ENCODE assay signal across 2 cellular contexts in the genomic region with DNA sequence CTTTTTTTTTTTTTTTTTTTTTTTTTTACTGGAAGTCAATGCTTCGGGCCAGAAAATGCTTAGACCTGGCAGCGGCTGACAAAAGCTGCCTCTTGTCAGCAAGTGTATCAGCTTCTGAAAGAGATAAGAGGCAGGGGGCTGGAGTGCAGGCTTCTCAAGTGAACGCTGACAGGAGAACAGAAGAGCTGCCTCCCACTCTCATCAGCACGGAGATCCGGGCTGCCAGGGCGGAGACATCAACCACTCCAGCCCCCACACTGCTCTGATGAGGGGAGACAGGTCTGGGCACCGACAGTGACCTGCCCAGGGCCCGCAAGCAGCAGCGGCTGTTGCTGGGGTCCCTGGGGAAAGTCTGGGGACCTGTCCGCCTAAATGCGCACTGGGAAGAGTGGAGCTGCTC.
TF ChIP-seq lines count a peak whose summit lies in the region.

No MANE protein-coding gene starts in this region.

TF ChIP-seq in SK-N-SH, 30 proteins besides CTCF, POLR2A, EP300 and RAD21:
- TF ChIP-seq GATA2 (CRISPR knock-in tag; IDR thresholded peaks at IDR 0.05): 0 out of 2 replicates have a peak, but pooled peaks have one; percentile 10
- no peak for TF ChIP-seq MEF2A (IDR thresholded peaks at IDR 0.05; ENCODE audit: borderline replicate concordance, low read depth)

TF ChIP-seq in SK-N-SH treated with all-trans-retinoic acid at 6 μM for 48 hours, 23 proteins besides CTCF, POLR2A, EP300 and RAD21:
- TF ChIP-seq RARB (CRISPR knock-in tag; IDR thresholded peaks at IDR 0.05): no peak
- TF ChIP-seq GLIS3 (CRISPR knock-in tag; IDR thresholded peaks at IDR 0.05): no peak
- no peak for TF ChIP-seq PPARA (CRISPR knock-in tag; IDR thresholded peaks at IDR 0.05; ENCODE audit: borderline replicate concordance)
- TF ChIP-seq ZFP30 (CRISPR knock-in tag; IDR thresholded peaks at IDR 0.05): no peak
- TF ChIP-seq BACH2 (CRISPR knock-in tag; IDR thresholded peaks at IDR 0.05; ENCODE audit: borderline replicate concordance): no peak
- TF ChIP-seq, protein P1, sequence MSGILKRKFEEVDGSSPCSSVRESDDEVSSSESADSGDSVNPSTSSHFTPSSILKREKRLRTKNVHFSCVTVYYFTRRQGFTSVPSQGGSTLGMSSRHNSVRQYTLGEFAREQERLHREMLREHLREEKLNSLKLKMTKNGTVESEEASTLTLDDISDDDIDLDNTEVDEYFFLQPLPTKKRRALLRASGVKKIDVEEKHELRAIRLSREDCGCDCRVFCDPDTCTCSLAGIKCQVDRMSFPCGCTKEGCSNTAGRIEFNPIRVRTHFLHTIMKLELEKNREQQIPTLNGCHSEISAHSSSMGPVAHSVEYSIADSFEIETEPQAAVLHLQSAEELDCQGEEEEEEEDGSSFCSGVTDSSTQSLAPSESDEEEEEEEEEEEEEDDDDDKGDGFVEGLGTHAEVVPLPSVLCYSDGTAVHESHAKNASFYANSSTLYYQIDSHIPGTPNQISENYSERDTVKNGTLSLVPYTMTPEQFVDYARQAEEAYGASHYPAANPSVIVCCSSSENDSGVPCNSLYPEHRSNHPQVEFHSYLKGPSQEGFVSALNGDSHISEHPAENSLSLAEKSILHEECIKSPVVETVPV (CRISPR knock-in tag; IDR thresholded peaks at IDR 0.05): no peak
- TF ChIP-seq CREB5 (CRISPR knock-in tag; IDR thresholded peaks at IDR 0.05; ENCODE audit: low read depth): no peak
- no peak for TF ChIP-seq TCF4 (CRISPR knock-in tag; IDR thresholded peaks at IDR 0.05; ENCODE audit: borderline replicate concordance)
- TF ChIP-seq, protein P2, sequence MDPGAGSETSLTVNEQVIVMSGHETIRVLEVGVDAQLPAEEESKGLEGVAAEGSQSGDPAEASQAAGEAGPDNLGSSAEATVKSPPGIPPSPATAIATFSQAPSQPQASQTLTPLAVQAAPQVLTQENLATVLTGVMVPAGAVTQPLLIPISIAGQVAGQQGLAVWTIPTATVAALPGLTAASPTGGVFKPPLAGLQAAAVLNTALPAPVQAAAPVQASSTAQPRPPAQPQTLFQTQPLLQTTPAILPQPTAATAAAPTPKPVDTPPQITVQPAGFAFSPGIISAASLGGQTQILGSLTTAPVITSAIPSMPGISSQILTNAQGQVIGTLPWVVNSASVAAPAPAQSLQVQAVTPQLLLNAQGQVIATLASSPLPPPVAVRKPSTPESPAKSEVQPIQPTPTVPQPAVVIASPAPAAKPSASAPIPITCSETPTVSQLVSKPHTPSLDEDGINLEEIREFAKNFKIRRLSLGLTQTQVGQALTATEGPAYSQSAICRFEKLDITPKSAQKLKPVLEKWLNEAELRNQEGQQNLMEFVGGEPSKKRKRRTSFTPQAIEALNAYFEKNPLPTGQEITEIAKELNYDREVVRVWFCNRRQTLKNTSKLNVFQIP (CRISPR knock-in tag; IDR thresholded peaks at IDR 0.05; ENCODE audit: borderline replicate concordance, low read depth): no peak
- no peak for TF ChIP-seq ZNF8 (CRISPR knock-in tag; IDR thresholded peaks at IDR 0.05)
- no peak for TF ChIP-seq ZFP3 (CRISPR knock-in tag; IDR thresholded peaks at IDR 0.05)
- no peak for TF ChIP-seq ZC3H10 (CRISPR knock-in tag; IDR thresholded peaks at IDR 0.05)
- TF ChIP-seq ZNF70 (CRISPR knock-in tag; IDR thresholded peaks at IDR 0.05): no peak
- no peak for TF ChIP-seq CSDC2 (CRISPR knock-in tag; IDR thresholded peaks at IDR 0.05)
- TF ChIP-seq SNAI2 (CRISPR knock-in tag; IDR thresholded peaks at IDR 0.05): no peak
